8 cellular contexts compared by ENCODE assay signal in genomic region chr19:51607920-51608562, GRCh38. TPM values are rescaled to one million over a fixed set of nuclear protein-coding genes. Genes with fewer than 3 reads are reported as not detected.
DNase-seq lines count a peak whose midpoint lies in the region; ATAC-seq and TF ChIP-seq lines count a peak whose summit lies in the region.

No MANE protein-coding gene starts in this region.

- in situ Hi-C loops in GM13977 (cut with MboI; ENCODE audit: low pct_unique_long_range_greater_than_20kb, low sequenced_read_pairs, unreplicated experiment) = loop anchor here (5.0 kb wide), 1 partner anchor 44 kb away; no protein-coding TSS in a partner anchor

- peaks cover 34% of the 10 kb centered on the region for H3K4me1 Mint-ChIP-seq in activated T-cell treated with anti-CD3 and anti-CD28 coated beads, Interleukin-2, amount 50 U/mL, for 72 hours (ENCODE audit: low read depth)

- no peaks in the 10 kb centered on the region for H3K27me3 ChIP-seq in parathyroid adenoma (ENCODE audit: control insufficient read depth, insufficient read depth, low read length)

- H2AFZ ChIP-seq in parathyroid adenoma = peak overlapping the region; percentile 65

- DNase-seq in GM13977 (ENCODE audit: low spot score) = no peak
- peak; percentile 96 for DNase-seq in OCI-M1 (lab: John Stamatoyannopoulos, UW)
- DNase-seq in activated T-cell treated with anti-CD3 and anti-CD28 coated beads, Interleukin-2, amount 50 U/mL, for 72 hours = peak; percentile 67 to 68
- DNase-seq in glomerular endothelial cell (ENCODE audit: extremely low read depth, low read depth, low spot score) = peak; percentile 42
- DNase-seq in NCI-H1105 (lab: John Stamatoyannopoulos, UW) = no peak

- H3K27ac Mint-ChIP-seq in activated T-cell treated with anti-CD3 and anti-CD28 coated beads, Interleukin-2, amount 50 U/mL, for 72 hours = no peak overlapping the region

- peaks cover 55% of the 10 kb centered on the region for H3K4me1 ChIP-seq in parathyroid adenoma

- peak overlapping the region; percentile 99 for H3K27ac ChIP-seq in parathyroid adenoma

- H3K79me2 ChIP-seq in parathyroid adenoma = no peaks in the 10 kb centered on the region

- H3K9me3 Mint-ChIP-seq in activated T-cell treated with anti-CD3 and anti-CD28 coated beads, Interleukin-2, amount 50 U/mL, for 72 hours = peaks cover 8 to 11% of the 10 kb centered on the region in 2 donors

- H3K36me3 Mint-ChIP-seq in activated T-cell treated with anti-CD3 and anti-CD28 coated beads, Interleukin-2, amount 50 U/mL, for 72 hours (ENCODE audit: insufficient read depth in 2 of 2) = peaks cover 9 to 11% of the 10 kb centered on the region in 2 donors

- peak in 1 of 2 donors; percentile 28 for ATAC-seq in activated T-cell treated with anti-CD3 and anti-CD28 coated beads, Interleukin-2, amount 50 U/mL, for 72 hours (replicated peaks in 1 of 2)
- ATAC-seq in GM19035 (IDR thresholded peaks at IDR 0.05; ENCODE audit: unreplicated experiment) = no peak
- ATAC-seq in HG03039 (IDR thresholded peaks at IDR 0.05; ENCODE audit: unreplicated experiment) = no peak

- peak overlapping the region; percentile 47 for H3K4me2 ChIP-seq in parathyroid adenoma (ENCODE audit: low read length)

- TF ChIP-seq CTCF in GM13977 (IDR thresholded peaks at IDR 0.05; ENCODE audit: extremely low read depth, insufficient read depth, missing control alignments) (peak; percentile 60), parathyroid adenoma (IDR thresholded peaks at IDR 0.05) (peak; percentile 59)

- H3K36me3 ChIP-seq in parathyroid adenoma (ENCODE audit: control insufficient read depth, insufficient read depth, low read length) = no peaks in the 10 kb centered on the region

- H3K27me3 Mint-ChIP-seq in activated T-cell treated with anti-CD3 and anti-CD28 coated beads, Interleukin-2, amount 50 U/mL, for 72 hours (ENCODE audit: low read depth) = peaks cover 56% of the 10 kb centered on the region

- H3K4me3 Mint-ChIP-seq in activated T-cell treated with anti-CD3 and anti-CD28 coated beads, Interleukin-2, amount 50 U/mL, for 72 hours = peak overlapping the region; percentile 6 to 79

- no peak overlapping the region for H3K4me3 ChIP-seq in parathyroid adenoma (ENCODE audit: low read depth, low read length)

- peak overlapping the region; percentile 34 for H3K9ac ChIP-seq in parathyroid adenoma

- H3K9me3 ChIP-seq in parathyroid adenoma (ENCODE audit: control insufficient read depth, low read length) = no peaks in the 10 kb centered on the region

RNA-seq across cellular contexts. Expression of gene SIGLEC5, which starts 22.2 kb away (rescaled TPM):
- not detected for total RNA-seq in activated T-cell treated with anti-CD3 and anti-CD28 coated beads, Interleukin-2, amount 50 U/mL, for 72 hours
- total RNA-seq in glomerular endothelial cell = 0.93 TPM in 1 of 2 replicates, not detected in the other

RNA-seq across cellular contexts. Expression of gene ZNF175, which starts 37.0 kb away (rescaled TPM):
- total RNA-seq in activated T-cell treated with anti-CD3 and anti-CD28 coated beads, Interleukin-2, amount 50 U/mL, for 72 hours = 10 to 100 TPM; 11.1 to 13.3 TPM
- total RNA-seq in glomerular endothelial cell = 8.5 and 11.2 TPM in 2 replicates

RNA-seq across cellular contexts. Expression of gene SIGLEC14, which starts 38.6 kb away (rescaled TPM):
- total RNA-seq in activated T-cell treated with anti-CD3 and anti-CD28 coated beads, Interleukin-2, amount 50 U/mL, for 72 hours = under 1 TPM in 1 of 2 donors, not detected in 1; 0.38 TPM
- total RNA-seq in glomerular endothelial cell = 0.35 and 0.44 TPM in 2 replicates

Comparison
In these comparisons a context has a peak if more than half of its experiments do, and no peak if none do; other contexts are left out.
1. DNase-seq: peak in OCI-M1 (single experiment), activated T-cell treated with anti-CD3 and anti-CD28 coated beads, Interleukin-2, amount 50 U/mL, for 72 hours (2 of 2) and glomerular endothelial cell (single experiment); none in GM13977 (single experiment) and NCI-H1105 (single experiment).